ENCODE assay signal across 17 cellular contexts in the genomic region with DNA sequence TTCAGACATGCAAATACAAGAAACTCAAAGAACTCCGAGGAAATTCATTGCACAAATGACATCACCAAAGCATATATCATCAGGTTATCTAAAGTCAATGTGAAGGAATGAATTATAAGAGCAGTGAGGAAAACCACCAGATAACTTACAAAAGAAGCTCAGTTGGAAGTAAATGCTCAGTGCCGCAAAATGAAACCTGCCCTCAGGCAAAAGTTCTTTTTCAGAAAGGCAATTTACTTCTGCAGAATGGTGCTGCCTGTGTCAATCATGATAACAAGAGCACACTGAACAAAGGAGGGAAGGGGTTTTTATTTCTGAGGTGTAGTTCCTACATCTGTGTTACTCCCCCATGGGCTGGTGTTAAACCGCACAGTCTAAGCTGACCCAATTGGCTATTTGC.
DNase-seq lines count a peak whose midpoint lies in the region; ATAC-seq, FAIRE-seq and TF ChIP-seq lines count a peak whose summit lies in the region.
"Had no signal": no experiment of that assay in that cellular context is flagged by ENCODE, and none has a peak within 500 bp of the region (broad histone marks: within the 10 kb centered on the region; RNA-seq: fewer than 3 reads in every experiment).

No MANE protein-coding gene starts in this region.

- TF ChIP-seq POLR2A in H1 (IDR thresholded peaks at IDR 0.05; ENCODE audit: control extremely low read depth in 1 of 2, low read depth in 2 of 2, low read length in 2 of 2) (no peak), vagina (IDR thresholded peaks at IDR 0.05) (no peak)

- no peak overlapping the region for H4K91ac ChIP-seq in H1 (replicated peaks; ENCODE audit: insufficient read length, low read length)

- no peak overlapping the region for H2BK15ac ChIP-seq in H1 (ENCODE audit: low read length)

- no peak overlapping the region for H2BK5ac ChIP-seq in H1 (ENCODE audit: low read depth, low read length)

- DNase-seq in ELF-1 (ENCODE audit: low read depth, low spot score): peak; percentile 4
- peak; percentile 18 for DNase-seq in NCI-H226
- DNase-seq in H1 (ENCODE audit: low read depth in 1 of 2, low spot score in 2 of 2): no peak
- peak; percentile 60 for DNase-seq in islet precursor cell
- no peak for DNase-seq in right atrium auricular region (ENCODE audit: low spot score)
- DNase-seq in vagina (ENCODE audit: extremely low spot score in 2 of 2): no peak
- no peak for DNase-seq in dermis blood vessel endothelial cell
- DNase-seq: ACHN; Calu3; CD4-positive, CD25-positive, alpha-beta regulatory T cell; DMS 273 treated with DMSO at 0.1 percent for 48 hours had no signal

- 91% methylated on average over 3 of the region's 3 CpGs; no CpG with 5 or more reads in 1 of the 2 experiments for WGBS in H1 (ENCODE audit: extremely low coverage in 1 of 2, insufficient coverage in 1 of 2, insufficient read length in 1 of 2, insufficient replicate concordance in 2 of 2, low coverage in 1 of 2, low lambda C conversion rate in 2 of 2, missing lambda C conversion rate in 1 of 2), 2 experiments

- H3K4ac ChIP-seq in H1 (replicated peaks; ENCODE audit: insufficient read length, low read depth, low read length): no peak overlapping the region

- intact Hi-C loops in vagina (cut with DNase I): loop anchor here (5.0 kb wide), 1 partner anchor 280 kb away; no protein-coding TSS in a partner anchor

- H4K5ac ChIP-seq in H1 (ENCODE audit: insufficient read length, low read depth, low read length): no peak overlapping the region

- H3K36me3 ChIP-seq in H1 (ENCODE audit: control insufficient read depth in 2 of 4, insufficient read depth in 4 of 4, low read length in 3 of 4) (no peaks in the 10 kb centered on the region), right atrium auricular region (no peaks in the 10 kb centered on the region), vagina (no peaks in the 10 kb centered on the region)

- H3K14ac ChIP-seq in H1 (ENCODE audit: insufficient read length): no peak overlapping the region

- H3K27me3 ChIP-seq in H1 (replicated peaks in 1 of 4; ENCODE audit: control insufficient read depth in 3 of 4, extremely low read depth in 1 of 4, insufficient read depth in 3 of 4, low read length in 3 of 4): no peaks in the 10 kb centered on the region
- no peaks in the 10 kb centered on the region for H3K27me3 ChIP-seq in right atrium auricular region
- H3K27me3 ChIP-seq in vagina: no peaks in the 10 kb centered on the region
- H3K27me3 ChIP-seq: BLaER1 treated with 17β-estradiol and CSF1 and Interleukin-3, amounts not matched to agents 10 nM and 100 nM had no signal

- H3K4me3 ChIP-seq in H1 (ENCODE audit: extremely low read depth in 1 of 4, insufficient read depth in 2 of 4, low read depth in 3 of 4, low read length in 4 of 4) (no peak overlapping the region), right atrium auricular region (no peak overlapping the region), vagina (no peak overlapping the region)
- H3K4me3 ChIP-seq: BLaER1 treated with 17β-estradiol and CSF1 and Interleukin-3, amounts not matched to agents 10 nM and 100 nM had no signal

- no peaks in the 10 kb centered on the region for H3K79me1 ChIP-seq in H1 (ENCODE audit: low read depth, low read length)

- no peak for ATAC-seq in GM21423 (IDR thresholded peaks at IDR 0.05; ENCODE audit: unreplicated experiment)
- ATAC-seq: HCT116 had no signal

- H3K23ac ChIP-seq in H1 (ENCODE audit: insufficient read length): no peak overlapping the region

- no peaks in the 10 kb centered on the region for H3K4me1 ChIP-seq in H1 (replicated peaks in 1 of 4; ENCODE audit: control insufficient read depth in 3 of 4, insufficient read depth in 4 of 4, low read length in 3 of 4)
- H3K4me1 ChIP-seq in right atrium auricular region: no peaks in the 10 kb centered on the region
- no peaks in the 10 kb centered on the region for H3K4me1 ChIP-seq in vagina
- H3K4me1 ChIP-seq: BLaER1 treated with 17β-estradiol and CSF1 and Interleukin-3, amounts not matched to agents 10 nM and 100 nM had no signal

- no peak overlapping the region for H3K18ac ChIP-seq in H1 (ENCODE audit: extremely low read depth, low read length)

- CTCF ChIA-PET in H1 (lab: Charles Lee; ENCODE audit: partially characterized antibody): interaction anchor here (1.4 to 4.3 kb wide), 2 partner anchors 12 to 183 kb away, joined by 4 to 13 read pairs; no protein-coding TSS in a partner anchor

- H3K9ac ChIP-seq in H1 (replicated peaks in 1 of 4; ENCODE audit: extremely low read depth in 1 of 4, low read depth in 3 of 4, low read length in 3 of 4): no peak overlapping the region
- H3K9ac ChIP-seq: BLaER1 treated with 17β-estradiol and CSF1 and Interleukin-3, amounts not matched to agents 10 nM and 100 nM had no signal

- no peak overlapping the region for H2BK120ac ChIP-seq in H1 (replicated peaks; ENCODE audit: low read depth, low read length)

- no peaks in the 10 kb centered on the region for H3K79me2 ChIP-seq in H1 (ENCODE audit: control insufficient read depth in 1 of 2, insufficient read depth in 2 of 2, low read length in 2 of 2)

- 0 out of 2 replicates have a peak overlapping the region, but pooled peaks have one; percentile 35 for H2AFZ ChIP-seq in H1 (ENCODE audit: low read length)

- no peaks in the 10 kb centered on the region for H3K9me3 ChIP-seq in H1 (ENCODE audit: insufficient read depth in 2 of 2, low read depth in 1 of 2, low read length in 1 of 2)
- H3K9me3 ChIP-seq in right atrium auricular region: peaks cover 0 to 10% of the 10 kb centered on the region in 2 donors
- H3K9me3 ChIP-seq in vagina: no peaks in the 10 kb centered on the region

- TF ChIP-seq EP300 in H1 (IDR thresholded peaks at IDR 0.05; ENCODE audit: borderline replicate concordance in 1 of 2, low read depth in 2 of 2, low read length in 2 of 2): no peak

- H3K23me2 ChIP-seq in H1 (ENCODE audit: low read depth, low read length): no peaks in the 10 kb centered on the region

- no peak overlapping the region for H3K4me2 ChIP-seq in H1 (ENCODE audit: insufficient read depth in 1 of 2, low read depth in 2 of 2, low read length in 2 of 2)
- H3K4me2 ChIP-seq: BLaER1 treated with 17β-estradiol and CSF1 and Interleukin-3, amounts not matched to agents 10 nM and 100 nM had no signal

- no peak overlapping the region for H2AK5ac ChIP-seq in H1 (ENCODE audit: low read depth, low read length)

- H3K27ac ChIP-seq in H1 (ENCODE audit: low read depth, low read length) (no peak overlapping the region), right atrium auricular region (no peak overlapping the region), vagina (no peak overlapping the region)
- H3K27ac ChIP-seq: BLaER1 treated with 17β-estradiol and CSF1 and Interleukin-3, amounts not matched to agents 10 nM and 100 nM had no signal

- no peak for TF ChIP-seq CTCF in H1 (IDR thresholded peaks at IDR 0.05; ENCODE audit: control extremely low read depth in 1 of 3, insufficient read depth in 1 of 3, low read depth in 1 of 3, low read length in 3 of 3)
- TF ChIP-seq CTCF in right atrium auricular region (IDR thresholded peaks at IDR 0.05): no peak
- no peak for TF ChIP-seq CTCF in vagina (IDR thresholded peaks at IDR 0.05)

- H3K56ac ChIP-seq in H1 (replicated peaks; ENCODE audit: insufficient read length, low read depth, low read length): no peak overlapping the region

- H2BK12ac ChIP-seq in H1 (ENCODE audit: low read depth, low read length): no peak overlapping the region

- no peak overlapping the region for H2BK20ac ChIP-seq in H1 (ENCODE audit: low read length)

- POLR2A ChIA-PET in H1 (lab: Charles Lee; ENCODE audit: partially characterized antibody): no interaction called here

- no peak overlapping the region for H4K8ac ChIP-seq in H1 (ENCODE audit: extremely low read depth, insufficient read depth, low read length)

- no peaks in the 10 kb centered on the region for H4K20me1 ChIP-seq in H1 (replicated peaks in 1 of 2; ENCODE audit: control insufficient read depth in 1 of 2, insufficient read depth in 2 of 2, low read length in 2 of 2)
- H4K20me1 ChIP-seq: BLaER1 treated with 17β-estradiol and CSF1 and Interleukin-3, amounts not matched to agents 10 nM and 100 nM had no signal

- TF ChIP-seq RAD21 in H1 (IDR thresholded peaks at IDR 0.05 in 1 of 2, conservative IDR thresholded peaks at IDR 0.05 in 1 of 2; ENCODE audit: low read depth in 2 of 2, low read length in 2 of 2): no peak

- no peak for FAIRE-seq in H1 (lab: Jason Lieb, UNC)
- FAIRE-seq: G401.6, GM12891, H54 had no signal

TF ChIP-seq in H1, 55 proteins besides CTCF, POLR2A, EP300 and RAD21:
- TF ChIP-seq POU5F1 (IDR thresholded peaks at IDR 0.05; ENCODE audit: low read depth, low read length): no peak
- no peak for TF ChIP-seq RBBP5 (IDR thresholded peaks at IDR 0.05; ENCODE audit: borderline replicate concordance, low read depth, low read length)
- no peak for TF ChIP-seq EGR1 (IDR thresholded peaks at IDR 0.05; ENCODE audit: borderline replicate concordance, low read depth, low read length)
- TF ChIP-seq POLR2AphosphoS5 (IDR thresholded peaks at IDR 0.05; ENCODE audit: low read depth, low read length): no peak
- no peak for TF ChIP-seq KDM4A (IDR thresholded peaks at IDR 0.05; ENCODE audit: low read depth, low read length, severe bottlenecking)
- TF ChIP-seq SP4 (IDR thresholded peaks at IDR 0.05; ENCODE audit: low read length): no peak
- no peak for TF ChIP-seq GTF2F1 (IDR thresholded peaks at IDR 0.05; ENCODE audit: borderline replicate concordance, low read depth, low read length)
- no peak for TF ChIP-seq GABPA (IDR thresholded peaks at IDR 0.05; ENCODE audit: borderline replicate concordance, insufficient read depth, low read length)
- no peak for TF ChIP-seq NRF1 (IDR thresholded peaks at IDR 0.05; ENCODE audit: low read depth, low read length)
- no peak for TF ChIP-seq KDM5A (IDR thresholded peaks at IDR 0.05; ENCODE audit: low read length)
- TF ChIP-seq SP2 (IDR thresholded peaks at IDR 0.05; ENCODE audit: low read length): no peak

Comparison
In these comparisons a context has a peak if more than half of its experiments do, and no peak if none do; other contexts are left out.
1. DNase-seq: peak in ELF-1 (single experiment), NCI-H226 (single experiment) and islet precursor cell (single experiment); none in H1 (0 of 2), right atrium auricular region (single experiment), vagina (0 of 2) and dermis blood vessel endothelial cell (single experiment).